In genomic region chr11:64240467-64241174, GRCh38 we compare ENCODE assay signal across 1 cellular context.
TF ChIP-seq lines count a peak whose summit lies in the region.

FKBP2 (plus strand) TSS chr11:64241095; CDS start chr11:64242388, 1,293 bp downstream.

TF ChIP-seq in GM12878, 131 proteins besides CTCF, POLR2A, EP300 and RAD21 (continued from another document and continues in another):
- TF ChIP-seq ZNF622 (IDR thresholded peaks at IDR 0.05) (no peak), BRCA1 (IDR thresholded peaks at IDR 0.05; ENCODE audit: low read depth, low read length) (no peak), IKZF1 (conservative IDR thresholded peaks at IDR 0.05) (peak; percentile 73), CEBPZ (IDR thresholded peaks at IDR 0.05; ENCODE audit: low read depth, low read length) (no peak), CHD4 (IDR thresholded peaks at IDR 0.05) (no peak), ZNF592 (IDR thresholded peaks at IDR 0.05) (no peak), MYC (IDR thresholded peaks at IDR 0.05; ENCODE audit: insufficient read depth, insufficient read length, insufficient replicate concordance, low read length, severe bottlenecking) (no peak), EZH2 (IDR thresholded peaks at IDR 0.05; ENCODE audit: borderline replicate concordance, control insufficient read depth, low read depth, low read length) (no peak), HDAC2 (IDR thresholded peaks at IDR 0.05) (no peak), HSF1 (IDR thresholded peaks at IDR 0.05; ENCODE audit: low read depth, low read length) (0 out of 2 replicates have a peak, but pooled peaks have one; percentile 9), HDGF (IDR thresholded peaks at IDR 0.05) (peak; percentile 10; the same call in 1 of the 2 replicates), NFXL1 (IDR thresholded peaks at IDR 0.05; ENCODE audit: borderline replicate concordance) (no peak), TCF7 (IDR thresholded peaks at IDR 0.05; ENCODE audit: borderline replicate concordance) (no peak), ZNF687 (IDR thresholded peaks at IDR 0.05) (peak; percentile 90), ATF3 (IDR thresholded peaks at IDR 0.05; ENCODE audit: borderline replicate concordance, extremely low read depth, low read depth, low read length) (no peak), RELA (IDR thresholded peaks at IDR 0.05; ENCODE audit: borderline replicate concordance, partially characterized antibody) (peak; percentile 89), RBBP5 (conservative IDR thresholded peaks at IDR 0.05) (no peak), ZSCAN29 (IDR thresholded peaks at IDR 0.05) (no peak), PKNOX1 (IDR thresholded peaks at IDR 0.05) (no peak; the same call in 1 of the 2 replicates), KLF5 (IDR thresholded peaks at IDR 0.05; ENCODE audit: partially characterized antibody) (no peak), ATF2 (IDR thresholded peaks at IDR 0.05; ENCODE audit: low read length) (no peak), NFIC (IDR thresholded peaks at IDR 0.05; ENCODE audit: low read depth, low read length) (no peak), EED (IDR thresholded peaks at IDR 0.05; ENCODE audit: low read depth) (0 out of 2 replicates have a peak, but pooled peaks have one; percentile 7), SIX5 (IDR thresholded peaks at IDR 0.05; ENCODE audit: low read depth, low read length, severe bottlenecking) (peak; percentile 21), MXI1 (IDR thresholded peaks at IDR 0.05; ENCODE audit: low read depth, low read length) (peak; percentile 61), JUNB (IDR thresholded peaks at IDR 0.05) (0 out of 2 replicates have a peak, but pooled peaks have one; percentile 6), SMARCA5 (IDR thresholded peaks at IDR 0.05) (peak; percentile 72), ZBTB4 (CRISPR knock-in tag; IDR thresholded peaks at IDR 0.05) (no peak), RAD51 (IDR thresholded peaks at IDR 0.05) (no peak), MYB (IDR thresholded peaks at IDR 0.05; ENCODE audit: borderline replicate concordance, low read depth, low read length) (no peak), NFYA (IDR thresholded peaks at IDR 0.05; ENCODE audit: borderline replicate concordance, low read depth, low read length) (no peak), SREBF2 (IDR thresholded peaks at IDR 0.05; ENCODE audit: low read length) (no peak), RELB (IDR thresholded peaks at IDR 0.05; ENCODE audit: low read depth) (peak; percentile 59; the same call in 1 of the 2 replicates), KDM1A (IDR thresholded peaks at IDR 0.05; ENCODE audit: borderline replicate concordance) (no peak), RB1 (IDR thresholded peaks at IDR 0.05; ENCODE audit: borderline replicate concordance) (no peak; the same call in 1 of the 2 replicates), NR2C1 (IDR thresholded peaks at IDR 0.05) (peak; percentile 74)
